1 cellular context compared by ENCODE assay signal in the genomic region with DNA sequence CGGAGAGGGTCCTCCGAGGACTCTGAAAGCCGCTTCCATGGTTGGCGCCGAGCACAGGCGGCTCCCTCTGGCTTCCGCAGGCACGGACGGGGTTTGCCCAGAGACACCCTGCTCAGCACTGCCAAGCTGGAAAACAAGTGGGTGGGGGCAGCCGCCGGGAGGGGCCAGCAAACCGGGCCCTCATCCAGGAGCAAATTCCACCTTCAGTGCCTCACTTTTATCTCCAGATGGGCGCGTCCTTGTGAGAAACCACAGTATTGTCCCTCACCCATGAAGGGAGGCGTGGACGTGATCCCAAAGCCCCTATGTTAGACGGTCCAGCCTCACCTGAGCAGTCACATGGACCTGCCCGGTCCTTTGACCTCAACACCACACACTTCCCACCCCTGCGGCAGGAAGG.
TF ChIP-seq lines count a peak whose summit lies in the region.

No MANE protein-coding gene starts in this region.

TF ChIP-seq in HCT116, 20 proteins besides CTCF, POLR2A, EP300 and RAD21 (continued from another document):
- TF ChIP-seq, protein P1, sequence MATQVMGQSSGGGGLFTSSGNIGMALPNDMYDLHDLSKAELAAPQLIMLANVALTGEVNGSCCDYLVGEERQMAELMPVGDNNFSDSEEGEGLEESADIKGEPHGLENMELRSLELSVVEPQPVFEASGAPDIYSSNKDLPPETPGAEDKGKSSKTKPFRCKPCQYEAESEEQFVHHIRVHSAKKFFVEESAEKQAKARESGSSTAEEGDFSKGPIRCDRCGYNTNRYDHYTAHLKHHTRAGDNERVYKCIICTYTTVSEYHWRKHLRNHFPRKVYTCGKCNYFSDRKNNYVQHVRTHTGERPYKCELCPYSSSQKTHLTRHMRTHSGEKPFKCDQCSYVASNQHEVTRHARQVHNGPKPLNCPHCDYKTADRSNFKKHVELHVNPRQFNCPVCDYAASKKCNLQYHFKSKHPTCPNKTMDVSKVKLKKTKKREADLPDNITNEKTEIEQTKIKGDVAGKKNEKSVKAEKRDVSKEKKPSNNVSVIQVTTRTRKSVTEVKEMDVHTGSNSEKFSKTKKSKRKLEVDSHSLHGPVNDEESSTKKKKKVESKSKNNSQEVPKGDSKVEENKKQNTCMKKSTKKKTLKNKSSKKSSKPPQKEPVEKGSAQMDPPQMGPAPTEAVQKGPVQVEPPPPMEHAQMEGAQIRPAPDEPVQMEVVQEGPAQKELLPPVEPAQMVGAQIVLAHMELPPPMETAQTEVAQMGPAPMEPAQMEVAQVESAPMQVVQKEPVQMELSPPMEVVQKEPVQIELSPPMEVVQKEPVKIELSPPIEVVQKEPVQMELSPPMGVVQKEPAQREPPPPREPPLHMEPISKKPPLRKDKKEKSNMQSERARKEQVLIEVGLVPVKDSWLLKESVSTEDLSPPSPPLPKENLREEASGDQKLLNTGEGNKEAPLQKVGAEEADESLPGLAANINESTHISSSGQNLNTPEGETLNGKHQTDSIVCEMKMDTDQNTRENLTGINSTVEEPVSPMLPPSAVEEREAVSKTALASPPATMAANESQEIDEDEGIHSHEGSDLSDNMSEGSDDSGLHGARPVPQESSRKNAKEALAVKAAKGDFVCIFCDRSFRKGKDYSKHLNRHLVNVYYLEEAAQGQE (IDR thresholded peaks at IDR 0.05; ENCODE audit: low read depth), result no peak
- TF ChIP-seq SIN3A (IDR thresholded peaks at IDR 0.05; ENCODE audit: low read depth), result no peak
- TF ChIP-seq CEBPB (IDR thresholded peaks at IDR 0.05; ENCODE audit: low read depth), result no peak
TF ChIP-seq in HCT116: peak in this region for 0.
